In the genomic region with DNA sequence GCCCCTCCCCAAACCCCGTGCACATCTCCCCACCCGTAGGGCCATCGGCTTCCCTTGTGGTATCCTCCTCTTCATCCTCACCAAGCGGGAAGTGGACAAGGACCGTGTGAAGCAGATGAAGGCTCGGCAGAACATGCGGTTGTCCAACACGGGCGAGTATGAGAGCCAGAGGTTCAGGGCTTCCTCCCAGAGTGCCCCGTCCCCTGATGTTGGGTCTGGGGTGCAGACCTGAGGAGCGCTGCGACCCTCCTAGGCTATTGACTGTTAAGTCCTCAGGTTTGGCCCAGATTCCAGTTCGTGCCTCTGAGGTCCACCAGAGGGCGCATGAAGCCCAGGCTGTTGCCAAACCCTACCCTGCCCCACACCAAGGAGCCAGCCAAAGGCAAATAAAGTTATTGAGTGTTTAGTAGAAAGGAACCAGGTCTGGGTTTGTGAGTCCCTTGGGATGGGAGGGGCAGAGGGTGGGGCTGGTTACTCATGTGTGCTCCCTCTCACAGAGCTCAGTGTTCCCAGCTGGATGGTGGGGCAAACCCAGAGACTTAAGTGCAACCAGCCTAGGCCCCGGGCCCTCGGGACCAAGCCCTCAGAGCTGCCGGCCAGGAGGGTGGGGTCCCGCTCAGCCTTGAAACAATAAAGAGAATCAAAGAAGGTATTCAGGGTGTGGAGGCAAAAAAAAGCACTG, we compare ENCODE assay signal across 8 cellular contexts. TPM values are rescaled to one million over a fixed set of nuclear protein-coding genes. Genes with fewer than 3 reads are reported as not detected.
A peak's percentile ranks its signal among the peaks of the same experiment; 100 is the strongest.
DNase-seq lines count a peak whose midpoint lies in the region; ATAC-seq and TF ChIP-seq lines count a peak whose summit lies in the region.

No MANE protein-coding gene starts in this region.

- H3K27ac ChIP-seq in dorsolateral prefrontal cortex (peak overlapping the region in 58 of 59 donors; percentile 19 to 93 (median 72)), mesenchymal stem cell (ENCODE audit: low read length, poor library complexity, severe bottlenecking) (no peak overlapping the region)

- peaks cover 22% of the 10 kb centered on the region for H3K4me1 ChIP-seq in mesenchymal stem cell (ENCODE audit: control insufficient read depth, insufficient read depth, low read depth, low read length)

- no peak overlapping the region for H2BK15ac ChIP-seq in mesenchymal stem cell (ENCODE audit: low read depth, poor library complexity, severe bottlenecking)

- H3K14ac ChIP-seq in mesenchymal stem cell (ENCODE audit: low read length in 2 of 2), result no peak overlapping the region

- H3K79me1 ChIP-seq in mesenchymal stem cell (replicated peaks; ENCODE audit: low read length, poor library complexity, severe bottlenecking), result peaks cover 39% of the 10 kb centered on the region

- peak overlapping the region; percentile 35 for H2AK5ac ChIP-seq in mesenchymal stem cell (ENCODE audit: low read length, severe bottlenecking)

- peak overlapping the region; percentile 94 for H3K9ac ChIP-seq in mesenchymal stem cell (ENCODE audit: low read length)

- H2BK120ac ChIP-seq in mesenchymal stem cell (ENCODE audit: low read depth, low read length), result no peak overlapping the region

- H4K91ac ChIP-seq in mesenchymal stem cell (ENCODE audit: low read length), result peak overlapping the region; percentile 43

- H3K27me3 ChIP-seq in dorsolateral prefrontal cortex (no peaks in the 10 kb centered on the region), mesenchymal stem cell (ENCODE audit: control insufficient read depth in 1 of 2, insufficient read depth in 1 of 2, low read length in 2 of 2) (no peaks in the 10 kb centered on the region)

- H3K4me2 ChIP-seq in mesenchymal stem cell (ENCODE audit: low read length, poor library complexity, severe bottlenecking), result peak overlapping the region; percentile 44

- H2BK12ac ChIP-seq in mesenchymal stem cell (ENCODE audit: low read length in 2 of 2), result peak overlapping the region in 1 of 2 experiments; percentile 29

- peak; percentile 91 for DNase-seq in EL
- peak; percentile 28 for DNase-seq in NCI-H774 (lab: John Stamatoyannopoulos, UW)
- peak; percentile 78 to 85 for DNase-seq in activated CD4-positive, alpha-beta T cell treated with anti-CD3 and anti-CD28 coated beads, Interleukin-2, amount 50 U/mL, for 48 hours
- peak; percentile 69 to 89 (median 84) for DNase-seq in dorsolateral prefrontal cortex
- DNase-seq in mesenchymal stem cell, result peak; percentile 90
- DNase-seq in stimulated activated CD8-positive, alpha-beta memory T cell treated with anti-CD3 and anti-CD28 coated beads, Interleukin-12 subunit alpha, Interleukin-12 subunit beta, amount 100 ng/mL, for 4 hours (ENCODE audit: low read depth), result peak; percentile 54

- no peak overlapping the region for H3K4ac ChIP-seq in mesenchymal stem cell (ENCODE audit: low read depth in 1 of 2, low read length in 2 of 2)

- peak; percentile 21 for ATAC-seq in HG03432 (IDR thresholded peaks at IDR 0.05; ENCODE audit: unreplicated experiment)
- ATAC-seq in GM21447 (IDR thresholded peaks at IDR 0.05; ENCODE audit: unreplicated experiment), result no peak

- peak; percentile 64 to 93 (median 87) for TF ChIP-seq CTCF in dorsolateral prefrontal cortex (IDR thresholded peaks at IDR 0.05 in 54 of 56, conservative IDR thresholded peaks at IDR 0.05 in 2 of 56; ENCODE audit: low read depth in 1 of 56, partially characterized antibody in 56 of 56)

- no peak overlapping the region for H3K18ac ChIP-seq in mesenchymal stem cell (ENCODE audit: low read depth in 1 of 2, low read length in 2 of 2)

- H3K23ac ChIP-seq in mesenchymal stem cell (ENCODE audit: low read length in 2 of 2), result no peak overlapping the region

- peaks cover 42 to 48% of the 10 kb centered on the region in 2 experiments for H3K36me3 ChIP-seq in mesenchymal stem cell (ENCODE audit: control insufficient read depth in 1 of 2, insufficient read depth in 2 of 2, low read depth in 1 of 2, low read length in 2 of 2)

- peak overlapping the region in 52 of 59 donors; percentile 5 to 99 (median 90) for H3K4me3 ChIP-seq in dorsolateral prefrontal cortex
- H3K4me3 ChIP-seq in mesenchymal stem cell (ENCODE audit: insufficient read depth in 1 of 2, low read depth in 1 of 2, low read length in 2 of 2), result peak overlapping the region in 1 of 2 experiments; percentile 99

- H2BK5ac ChIP-seq in mesenchymal stem cell (ENCODE audit: low read depth, low read length, poor library complexity, severe bottlenecking), result no peak overlapping the region

- H4K8ac ChIP-seq in mesenchymal stem cell (ENCODE audit: low read length), result peak overlapping the region; percentile 35

- H2AFZ ChIP-seq in mesenchymal stem cell (ENCODE audit: low read depth, low read length), result no peak overlapping the region

- H3K9me3 ChIP-seq in mesenchymal stem cell (ENCODE audit: control insufficient read depth, low read length), result no peaks in the 10 kb centered on the region

- 51% methylated on average over 16 of the region's 18 CpGs for WGBS in mesenchymal stem cell

- intact Hi-C loops in dorsolateral prefrontal cortex (cut with DNase I), result loop anchor here (2.0 to 10.0 kb wide), 7 partner anchors 14 to 372 kb away; a partner anchor contains a TSS

RNA-seq across cellular contexts. Expression of a gene that starts 2.4 kb away (rescaled TPM):
- 100 to 1,000 TPM in 114 of 120 experiments, 10 to 100 TPM in 6; 74.2 to 179 (median 130) TPM for total RNA-seq in dorsolateral prefrontal cortex
- polyA plus RNA-seq in mesenchymal stem cell (2013, experiment 1 of 2), result 87.9 TPM
- polyA plus RNA-seq in mesenchymal stem cell (2013, experiment 2 of 2), result 88.5 TPM

RNA-seq across cellular contexts. Expression of a gene that starts 2.7 kb away (rescaled TPM):
- total RNA-seq in dorsolateral prefrontal cortex, result 100 to 1,000 TPM in 2 of 120 experiments, 10 to 100 TPM in 118; 61.1 to 104 (median 82.4) TPM
- 44.9 TPM for polyA plus RNA-seq in mesenchymal stem cell (2013, experiment 1 of 2)
- 43.4 TPM for polyA plus RNA-seq in mesenchymal stem cell (2013, experiment 2 of 2)

RNA-seq across cellular contexts. Expression of a gene that starts 11.9 kb away (rescaled TPM):
- 1 to 10 TPM in 2 of 120 experiments, under 1 TPM in 60, not detected in 58; 0.23 to 1.7 (median 0.47) TPM for total RNA-seq in dorsolateral prefrontal cortex
- polyA plus RNA-seq in mesenchymal stem cell (2013, experiment 1 of 2), result 5.1 TPM
- 5.5 TPM for polyA plus RNA-seq in mesenchymal stem cell (2013, experiment 2 of 2)

RNA-seq across cellular contexts. Expression of a gene that starts 19.6 kb away (rescaled TPM):
- total RNA-seq in dorsolateral prefrontal cortex, result 100 to 1,000 TPM in 38 of 120 experiments, 10 to 100 TPM in 82; 38.7 to 279 (median 82.0) TPM
- polyA plus RNA-seq in mesenchymal stem cell (2013, experiment 1 of 2), result 178 TPM
- polyA plus RNA-seq in mesenchymal stem cell (2013, experiment 2 of 2), result 177 TPM

RNA-seq across cellular contexts. Expression of a gene that starts 55.7 kb away (rescaled TPM):
- 100 to 1,000 TPM in 116 of 120 experiments, 10 to 100 TPM in 4; 85.6 to 183 (median 139) TPM for total RNA-seq in dorsolateral prefrontal cortex
- polyA plus RNA-seq in mesenchymal stem cell (2013, experiment 1 of 2), result 757 TPM
- polyA plus RNA-seq in mesenchymal stem cell (2013, experiment 2 of 2), result 767 TPM

Comparison
In these comparisons a context has a peak if more than half of its experiments do, and no peak if none do; other contexts are left out.
1. DNase-seq: peak in every context shown above with its lines; median percentile 91 in EL; 90 in mesenchymal stem cell; 84 in dorsolateral prefrontal cortex; 82 in activated CD4-positive, alpha-beta T cell treated with anti-CD3 and anti-CD28 coated beads, Interleukin-2, amount 50 U/mL, for 48 hours; 54 in stimulated activated CD8-positive, alpha-beta memory T cell treated with anti-CD3 and anti-CD28 coated beads, Interleukin-12 subunit alpha, Interleukin-12 subunit beta, amount 100 ng/mL, for 4 hours; 28 in NCI-H774.